ENCODE assay signal across 10 cellular contexts in genomic region chr3:141489184-141489583, GRCh38. TPM values are rescaled to one million over a fixed set of nuclear protein-coding genes. Genes with fewer than 3 reads are reported as not detected.
DNase-seq lines count a peak whose midpoint lies in the region; ATAC-seq and TF ChIP-seq lines count a peak whose summit lies in the region.
"Had no signal": no experiment of that assay in that cellular context is flagged by ENCODE, and none has a peak within 500 bp of the region (broad histone marks: within the 10 kb centered on the region; RNA-seq: fewer than 3 reads in every experiment).

No MANE protein-coding gene starts in this region.

- no peaks in the 10 kb centered on the region for H3K27me3 Mint-ChIP-seq in activated CD4-positive, alpha-beta T cell treated with anti-CD3 and anti-CD28 coated beads, Interleukin-2, amount 10 ng/mL, durations not matched to agents 7 days and 5 days
- no peaks in the 10 kb centered on the region for H3K27me3 Mint-ChIP-seq in activated naive CD8-positive, alpha-beta T cell treated with anti-CD3 and anti-CD28 coated beads, Interleukin-2, amount 10 ng/mL, durations not matched to agents 7 days and 5 days
- no peaks in the 10 kb centered on the region for H3K27me3 Mint-ChIP-seq in stimulated activated naive B cell treated with anti-CD40 and anti-IgM and Interleukin-4, amounts not matched to agents 10 μg/mL and 1 μg/mL and 100 μg/mL, for 72 hours

- CTCF ChIA-PET in activated CD4-positive, alpha-beta T cell treated with anti-CD3 and anti-CD28 coated beads, Interleukin-2, amount 10 ng/mL, durations not matched to agents 7 days and 5 days (lab: Charles Lee) = interaction anchor here (0.8 kb wide), 2 partner anchors 13 to 37 kb away, joined by 3 read pairs; no protein-coding TSS in a partner anchor

- no peak for ATAC-seq in activated naive CD8-positive, alpha-beta T cell treated with anti-CD3 and anti-CD28 coated beads, Interleukin-2, amount 10 ng/mL, durations not matched to agents 7 days and 5 days (ENCODE audit: low read depth)
- no peak for ATAC-seq in HG03521 (IDR thresholded peaks at IDR 0.05; ENCODE audit: unreplicated experiment)
- no peak for ATAC-seq in stimulated activated naive B cell treated with anti-CD40 and anti-IgM and Interleukin-4, amounts not matched to agents 10 μg/mL and 1 μg/mL and 100 μg/mL, for 72 hours (replicated peaks)
- ATAC-seq: left colon had no signal

- H3K4me3 ChIP-seq in Karpas-422 (ENCODE audit: low read length) = no peak overlapping the region
- no peak overlapping the region for H3K4me3 ChIP-seq in osteoblast (ENCODE audit: insufficient read depth, low read length)

- peaks cover 10% of the 10 kb centered on the region; the same call in 1 of the 2 replicates for H4K20me1 ChIP-seq in Karpas-422 (ENCODE audit: insufficient read depth, low read depth, low read length)
- peaks cover 52% of the 10 kb centered on the region for H4K20me1 ChIP-seq in osteoblast (ENCODE audit: insufficient read depth, low read length)

- POLR2A ChIA-PET in activated CD4-positive, alpha-beta T cell treated with anti-CD3 and anti-CD28 coated beads, Interleukin-2, amount 10 ng/mL, durations not matched to agents 7 days and 5 days (lab: Charles Lee) = interaction anchor here (0.6 to 0.7 kb wide), 2 partner anchors 10 to 72 kb away, joined by 3 to 4 read pairs; no protein-coding TSS in a partner anchor
- POLR2A ChIA-PET in activated naive CD8-positive, alpha-beta T cell treated with anti-CD3 and anti-CD28 coated beads, Interleukin-2, amount 10 ng/mL, durations not matched to agents 7 days and 5 days (lab: Charles Lee) = interaction anchor here (4.6 kb wide), 1 partner anchor 11 kb away, joined by 115 read pairs; no protein-coding TSS in a partner anchor

- no peaks in the 10 kb centered on the region for H3K27me3 ChIP-seq in Karpas-422 (ENCODE audit: low read length)
- no peaks in the 10 kb centered on the region for H3K27me3 ChIP-seq in osteoblast (ENCODE audit: insufficient read depth, low read length)

- H3K79me2 ChIP-seq in Karpas-422 (ENCODE audit: low read length) = peaks cover 64% of the 10 kb centered on the region
- peaks cover 68% of the 10 kb centered on the region for H3K79me2 ChIP-seq in osteoblast (ENCODE audit: insufficient read depth, low read length)

- peak overlapping the region; percentile 92; the same call in 1 of the 2 replicates for H3K9ac ChIP-seq in Karpas-422 (ENCODE audit: low read length)

- H3K4me1 Mint-ChIP-seq in activated CD4-positive, alpha-beta T cell treated with anti-CD3 and anti-CD28 coated beads, Interleukin-2, amount 10 ng/mL, durations not matched to agents 7 days and 5 days = peaks cover 80% of the 10 kb centered on the region
- peaks cover 70% of the 10 kb centered on the region for H3K4me1 Mint-ChIP-seq in activated naive CD8-positive, alpha-beta T cell treated with anti-CD3 and anti-CD28 coated beads, Interleukin-2, amount 10 ng/mL, durations not matched to agents 7 days and 5 days
- H3K4me1 Mint-ChIP-seq in stimulated activated naive B cell treated with anti-CD40 and anti-IgM and Interleukin-4, amounts not matched to agents 10 μg/mL and 1 μg/mL and 100 μg/mL, for 72 hours = peaks cover 50 to 78% of the 10 kb centered on the region in 2 donors

- DNase-seq in activated CD4-positive, alpha-beta T cell treated with anti-CD3 and anti-CD28 coated beads, Interleukin-2, amount 10 ng/mL, durations not matched to agents 7 days and 5 days = peak; percentile 22
- DNase-seq in activated CD4-positive, alpha-beta T cell treated with anti-CD3 and anti-CD28 coated beads, Interleukin-2, amount 50 U/mL, for 48 hours = no peak
- DNase-seq in Karpas-422 (no peak), osteoblast (ENCODE audit: insufficient read length, low spot score, missing footprints) (no peak), cerebellum (ENCODE audit: low spot score) (no peak)
- no peak for DNase-seq in activated naive CD8-positive, alpha-beta T cell treated with anti-CD3 and anti-CD28 coated beads, Interleukin-2, amount 10 ng/mL, durations not matched to agents 7 days and 5 days
- DNase-seq in stimulated activated naive B cell treated with anti-CD40 and anti-IgM and Interleukin-4, amounts not matched to agents 10 μg/mL and 1 μg/mL and 100 μg/mL, for 72 hours = no peak
- DNase-seq: activated effector memory CD4-positive, alpha-beta T cell treated with Interleukin-2 at 50 U/mL for 16 hours; left colon had no signal

- H3K9me3 Mint-ChIP-seq in activated CD4-positive, alpha-beta T cell treated with anti-CD3 and anti-CD28 coated beads, Interleukin-2, amount 10 ng/mL, durations not matched to agents 7 days and 5 days = no peaks in the 10 kb centered on the region
- H3K9me3 Mint-ChIP-seq in activated naive CD8-positive, alpha-beta T cell treated with anti-CD3 and anti-CD28 coated beads, Interleukin-2, amount 10 ng/mL, durations not matched to agents 7 days and 5 days = peaks cover 3% of the 10 kb centered on the region
- H3K9me3 Mint-ChIP-seq in stimulated activated naive B cell treated with anti-CD40 and anti-IgM and Interleukin-4, amounts not matched to agents 10 μg/mL and 1 μg/mL and 100 μg/mL, for 72 hours = no peaks in the 10 kb centered on the region

- peaks cover 46% of the 10 kb centered on the region for H3K36me3 Mint-ChIP-seq in activated CD4-positive, alpha-beta T cell treated with anti-CD3 and anti-CD28 coated beads, Interleukin-2, amount 10 ng/mL, durations not matched to agents 7 days and 5 days (ENCODE audit: low read depth)
- H3K36me3 Mint-ChIP-seq in activated naive CD8-positive, alpha-beta T cell treated with anti-CD3 and anti-CD28 coated beads, Interleukin-2, amount 10 ng/mL, durations not matched to agents 7 days and 5 days = peaks cover 32% of the 10 kb centered on the region
- peaks cover 6 to 19% of the 10 kb centered on the region in 2 donors for H3K36me3 Mint-ChIP-seq in stimulated activated naive B cell treated with anti-CD40 and anti-IgM and Interleukin-4, amounts not matched to agents 10 μg/mL and 1 μg/mL and 100 μg/mL, for 72 hours

- H2AFZ ChIP-seq in Karpas-422 (ENCODE audit: low read length) (no peak overlapping the region), osteoblast (ENCODE audit: low read length) (no peak overlapping the region)

- H3K27ac ChIP-seq in Karpas-422 (ENCODE audit: low read length) = no peak overlapping the region
- H3K27ac ChIP-seq in osteoblast (ENCODE audit: low read depth, low read length) = no peak overlapping the region

- H3K4me1 ChIP-seq in Karpas-422 (ENCODE audit: low read length) = peaks cover 49% of the 10 kb centered on the region
- H3K4me1 ChIP-seq in osteoblast (ENCODE audit: insufficient read depth, low read length) = peaks cover 27% of the 10 kb centered on the region

- peak overlapping the region; percentile 40 for H3K4me3 Mint-ChIP-seq in activated CD4-positive, alpha-beta T cell treated with anti-CD3 and anti-CD28 coated beads, Interleukin-2, amount 10 ng/mL, durations not matched to agents 7 days and 5 days
- H3K4me3 Mint-ChIP-seq in activated naive CD8-positive, alpha-beta T cell treated with anti-CD3 and anti-CD28 coated beads, Interleukin-2, amount 10 ng/mL, durations not matched to agents 7 days and 5 days = peak overlapping the region; percentile 54
- H3K4me3 Mint-ChIP-seq in stimulated activated naive B cell treated with anti-CD40 and anti-IgM and Interleukin-4, amounts not matched to agents 10 μg/mL and 1 μg/mL and 100 μg/mL, for 72 hours = peak overlapping the region in 1 of 2 donors; percentile 29

- H3K36me3 ChIP-seq in Karpas-422 (ENCODE audit: insufficient read depth, low read length) (no peaks in the 10 kb centered on the region), osteoblast (ENCODE audit: insufficient read depth, low read length) (no peaks in the 10 kb centered on the region)

- H3K9me3 ChIP-seq in Karpas-422 (ENCODE audit: low read length) = no peaks in the 10 kb centered on the region
- H3K9me3 ChIP-seq in osteoblast (ENCODE audit: low read depth, low read length) = no peaks in the 10 kb centered on the region

- H3K27ac Mint-ChIP-seq in activated CD4-positive, alpha-beta T cell treated with anti-CD3 and anti-CD28 coated beads, Interleukin-2, amount 10 ng/mL, durations not matched to agents 7 days and 5 days = peak overlapping the region; percentile 54
- peak overlapping the region; percentile 78 for H3K27ac Mint-ChIP-seq in activated naive CD8-positive, alpha-beta T cell treated with anti-CD3 and anti-CD28 coated beads, Interleukin-2, amount 10 ng/mL, durations not matched to agents 7 days and 5 days
- H3K27ac Mint-ChIP-seq in stimulated activated naive B cell treated with anti-CD40 and anti-IgM and Interleukin-4, amounts not matched to agents 10 μg/mL and 1 μg/mL and 100 μg/mL, for 72 hours = no peak overlapping the region

- no peaks in the 10 kb centered on the region for H3K9me2 ChIP-seq in Karpas-422 (replicated peaks; ENCODE audit: insufficient read depth, low read length)

- peak overlapping the region; percentile 98 for H3K4me2 ChIP-seq in Karpas-422 (ENCODE audit: low read depth, low read length, poor library complexity, severe bottlenecking)
- peak overlapping the region; percentile 93 for H3K4me2 ChIP-seq in osteoblast (ENCODE audit: insufficient read depth, low read length)

- no peak for TF ChIP-seq CTCF in osteoblast (IDR thresholded peaks at IDR 0.05; ENCODE audit: extremely low read depth, low read depth, low read length)

RNA-seq across cellular contexts. Expression of gene RASA2, which starts 2.4 kb away (rescaled TPM):
- 10 to 100 TPM; 46.5 to 54.1 TPM for total RNA-seq in activated CD4-positive, alpha-beta T cell treated with anti-CD3 and anti-CD28 coated beads, Interleukin-2, amount 10 ng/mL, durations not matched to agents 7 days and 5 days
- total RNA-seq in Karpas-422 (2014; rRNA removed; shearing (Covaris generic); ENCODE audit: low replicate concordance) = 11.5 and 27.1 TPM in 2 replicates
- total RNA-seq in activated naive CD8-positive, alpha-beta T cell treated with anti-CD3 and anti-CD28 coated beads, Interleukin-2, amount 10 ng/mL, durations not matched to agents 7 days and 5 days = 10 to 100 TPM; 62.6 to 70.8 TPM
- 20.0 and 21.7 TPM in 2 replicates for total RNA-seq in osteoblast
- total RNA-seq in cerebellum = 30.3 TPM
